In the genomic region with DNA sequence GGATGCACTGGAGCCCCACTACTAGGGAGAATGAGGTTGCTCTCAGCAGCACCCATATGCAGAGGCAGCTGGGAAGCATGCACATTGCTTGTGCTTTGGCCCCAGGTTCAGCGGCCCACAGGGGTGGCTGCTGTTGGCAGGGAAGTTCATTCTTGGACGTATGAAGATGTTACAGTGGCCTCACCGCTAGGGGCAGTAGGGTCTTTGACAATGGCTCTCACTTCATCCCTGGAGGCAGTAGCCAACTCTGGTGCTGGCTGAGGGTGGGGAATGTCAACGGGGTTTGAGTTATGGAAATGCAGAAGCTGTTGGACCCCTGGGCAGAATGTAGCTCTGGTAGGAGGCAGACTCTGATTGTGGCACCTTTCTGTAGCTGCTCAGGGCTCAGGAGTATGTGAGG, we compare ENCODE assay signal across 23 cellular contexts.
"Had no signal": no experiment of that assay in that cellular context is flagged by ENCODE, and none has a peak within 500 bp of the region (broad histone marks: within the 10 kb centered on the region; RNA-seq: fewer than 3 reads in every experiment).

No MANE protein-coding gene starts in this region.

- H3K36me3 ChIP-seq: vagina, WERI-Rb-1 had no signal

- DNase-seq: activated CD4-positive, alpha-beta T cell treated with anti-CD3 and anti-CD28 coated beads for 4 hours; activated CD8-positive, alpha-beta memory T cell treated with anti-CD3 and anti-CD28 coated beads, Interleukin-2, amount 50 U/mL, for 4 hours; activated CD8-positive, alpha-beta T cell treated with anti-CD3 and anti-CD28 coated beads for 36 hours; activated gamma-delta T cell; activated T-cell treated with anti-CD3 and anti-CD28 coated beads, Interleukin-2, amount 50 U/mL, for 72 hours; amniotic stem cell; effector memory CD8-positive, alpha-beta T cell; heart left ventricle; kidney; left ventricle myocardium superior; naive thymus-derived CD8-positive, alpha-beta T cell; retina; stimulated activated CD4-positive, alpha-beta T cell treated with anti-CD3 and anti-CD28 coated beads, Interleukin-2, amount 100 ng/mL, for 48 hours; T-helper 17 cell; WERI-Rb-1 had no signal

- H3K4me1 Mint-ChIP-seq: memory B cell; naive thymus-derived CD8-positive, alpha-beta T cell; stimulated activated memory B cell treated with anti-CD40 and anti-IgM and Interleukin-4, amounts not matched to agents 10 μg/mL and 1 μg/mL and 100 μg/mL, for 72 hours; T-helper 17 cell had no signal

- H3K27ac ChIP-seq: epithelial cell of prostate, heart left ventricle, neutrophil, tibial nerve, vagina, WERI-Rb-1 had no signal

- H3K36me3 Mint-ChIP-seq: activated naive CD4-positive, alpha-beta T cell treated with anti-CD3 and anti-CD28 coated beads, Interleukin-2, amount 50 U/mL, for 72 hours had no signal

- H3K4me3 ChIP-seq: heart left ventricle, tibial nerve, vagina had no signal

- H3K4me1 ChIP-seq: heart left ventricle, tibial nerve, vagina had no signal

- H3K4me3 Mint-ChIP-seq: activated CD8-positive, alpha-beta T cell treated with anti-CD3 and anti-CD28 coated beads for 36 hours; activated T-cell treated with anti-CD3 and anti-CD28 coated beads, Interleukin-2, amount 50 U/mL, for 72 hours; effector memory CD8-positive, alpha-beta T cell; memory B cell; naive thymus-derived CD8-positive, alpha-beta T cell; stimulated activated memory B cell treated with anti-CD40 and anti-IgM and Interleukin-4, amounts not matched to agents 10 μg/mL and 1 μg/mL and 100 μg/mL, for 72 hours; T-helper 17 cell had no signal

- FAIRE-seq: frontal cortex, kidney had no signal

- H3K9me3 Mint-ChIP-seq: activated naive CD4-positive, alpha-beta T cell treated with anti-CD3 and anti-CD28 coated beads, Interleukin-2, amount 50 U/mL, for 72 hours; effector memory CD8-positive, alpha-beta T cell; memory B cell; stimulated activated memory B cell treated with anti-CD40 and anti-IgM and Interleukin-4, amounts not matched to agents 10 μg/mL and 1 μg/mL and 100 μg/mL, for 72 hours had no signal

- H3K27ac Mint-ChIP-seq: activated CD8-positive, alpha-beta T cell treated with anti-CD3 and anti-CD28 coated beads for 36 hours; activated naive CD4-positive, alpha-beta T cell treated with anti-CD3 and anti-CD28 coated beads, Interleukin-2, amount 50 U/mL, for 72 hours; activated T-cell treated with anti-CD3 and anti-CD28 coated beads, Interleukin-2, amount 50 U/mL, for 72 hours; effector memory CD8-positive, alpha-beta T cell; memory B cell; stimulated activated memory B cell treated with anti-CD40 and anti-IgM and Interleukin-4, amounts not matched to agents 10 μg/mL and 1 μg/mL and 100 μg/mL, for 72 hours; T-helper 17 cell had no signal

- ATAC-seq: activated CD8-positive, alpha-beta T cell treated with anti-CD3 and anti-CD28 coated beads for 36 hours; activated naive CD4-positive, alpha-beta T cell treated with anti-CD3 and anti-CD28 coated beads, Interleukin-2, amount 50 U/mL, for 72 hours; activated T-cell treated with anti-CD3 and anti-CD28 coated beads, Interleukin-2, amount 50 U/mL, for 72 hours; effector memory CD8-positive, alpha-beta T cell; heart left ventricle; left ventricle myocardium superior; naive thymus-derived CD8-positive, alpha-beta T cell; stimulated activated memory B cell treated with anti-CD40 and anti-IgM and Interleukin-4, amounts not matched to agents 10 μg/mL and 1 μg/mL and 100 μg/mL, for 72 hours; T-helper 17 cell had no signal

- H3K27me3 ChIP-seq: heart left ventricle, neutrophil, tibial nerve, vagina had no signal

- H3K9me3 ChIP-seq: neutrophil, vagina had no signal

- H3K27me3 Mint-ChIP-seq: activated CD8-positive, alpha-beta T cell treated with anti-CD3 and anti-CD28 coated beads for 36 hours; effector memory CD8-positive, alpha-beta T cell; memory B cell; naive thymus-derived CD8-positive, alpha-beta T cell; stimulated activated memory B cell treated with anti-CD40 and anti-IgM and Interleukin-4, amounts not matched to agents 10 μg/mL and 1 μg/mL and 100 μg/mL, for 72 hours; T-helper 17 cell had no signal
